ENCODE assay signal across 11 cellular contexts in the genomic region with DNA sequence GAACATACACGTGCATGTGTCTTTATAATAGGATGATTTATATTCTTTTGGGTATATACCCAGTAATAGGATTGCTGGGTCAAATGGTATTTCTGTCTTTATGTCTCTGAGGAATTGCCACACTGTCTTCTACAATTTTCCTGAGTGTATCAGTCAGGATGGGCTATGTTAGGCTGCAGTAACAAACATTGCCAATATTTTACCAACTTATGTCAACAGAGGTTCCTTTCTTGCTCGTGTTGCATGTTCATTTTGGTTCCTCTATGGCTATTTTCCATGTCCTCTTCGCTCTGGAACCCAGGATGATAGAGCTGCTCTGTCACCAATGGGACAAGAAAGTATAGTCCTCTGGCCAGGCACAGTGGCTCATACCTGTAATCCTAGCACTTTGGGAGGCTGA.
"Had no signal": no experiment of that assay in that cellular context is flagged by ENCODE, and none has a peak within 500 bp of the region (broad histone marks: within the 10 kb centered on the region; RNA-seq: fewer than 3 reads in every experiment).

No MANE protein-coding gene starts in this region.

- H3K27ac ChIP-seq: GM23248 had no signal

- H3K4me2 ChIP-seq: GM23338 had no signal

- H3K4me1 ChIP-seq: HAP-1 had no signal

- H3K36me3 ChIP-seq: HAP-1 had no signal

- FAIRE-seq: H1, H54 had no signal

- ATAC-seq: GM23338, HCT116 had no signal

- DNase-seq: GM23248, GOT3, H7, H9, HCEC 1CT, HFFc6 had no signal

- H3K4me3 ChIP-seq: GM23248, GM23338, HAP-1 had no signal

- H3K9ac ChIP-seq: GM23248 had no signal

- H2AFZ ChIP-seq: GM23248, GM23338 had no signal

- H3K9me3 ChIP-seq: HAP-1 had no signal
